24 cellular contexts compared by ENCODE assay signal in genomic region chr13:24226762-24227161, GRCh38.
"Had no signal": no experiment of that assay in that cellular context is flagged by ENCODE, and none has a peak within 500 bp of the region (broad histone marks: within the 10 kb centered on the region; RNA-seq: fewer than 3 reads in every experiment).

No MANE protein-coding gene starts in this region.

- H3K27ac Mint-ChIP-seq: activated CD8-positive, alpha-beta T cell treated with anti-CD3 and anti-CD28 coated beads, Interleukin-2, amount 10 ng/mL, durations not matched to agents 7 days and 5 days; activated naive CD4-positive, alpha-beta T cell treated with anti-CD3 and anti-CD28 coated beads, Interleukin-2, amount 50 U/mL, for 24 hours; nephron progenitor cell; stimulated activated memory B cell treated with anti-CD40 and anti-IgM and Interleukin-4, amounts not matched to agents 10 μg/mL and 1 μg/mL and 100 μg/mL, for 72 hours; T-helper 1 cell treated with Interleukin-12 subunit alpha and Interleukin-12 subunit beta and Interleukin-4 antibody, amounts not matched to agents 30 μg/mL and 1 μg/mL, for 36 hours had no signal

- H3K4me1 ChIP-seq: breast epithelium, colonic mucosa, vagina had no signal

- H3K27me3 ChIP-seq: adrenal gland, breast epithelium, colonic mucosa, gastroesophageal sphincter, stomach, vagina had no signal

- DNase-seq: activated CD4-positive, alpha-beta T cell treated with anti-CD3 and anti-CD28 coated beads, Interleukin-2, amount 50 U/mL, for 1 hour; activated CD4-positive, CD25-positive, alpha-beta regulatory T cell treated with anti-CD3 and anti-CD28 coated beads, Interleukin-2, amount 50 U/mL, for 72 hours; activated CD8-positive, alpha-beta T cell treated with anti-CD3 and anti-CD28 coated beads, Interleukin-2, amount 10 ng/mL, durations not matched to agents 7 days and 5 days; activated gamma-delta T cell treated with Interleukin-2 at 50 U/mL for 16 hours; activated T-cell treated with anti-CD3 and anti-CD28 coated beads, Interleukin-2, amount 50 U/mL, for 1 hour; adrenal gland; colonic mucosa; hypothalamus; mesenchymal stem cell; mucosa of descending colon; nephron progenitor cell; nucleus accumbens; small intestine; stimulated activated CD4-positive, alpha-beta T cell treated with anti-CD3 and anti-CD28 coated beads, Interleukin-15, amount 100 ng/mL, for 24 hours; stomach had no signal

- H3K27ac ChIP-seq: adrenal gland, breast epithelium, colonic mucosa, epithelial cell of prostate, gastroesophageal sphincter, stomach, vagina, VCaP had no signal

- H3K9me3 Mint-ChIP-seq: activated naive CD4-positive, alpha-beta T cell treated with anti-CD3 and anti-CD28 coated beads, Interleukin-2, amount 50 U/mL, for 24 hours; nephron progenitor cell; stimulated activated memory B cell treated with anti-CD40 and anti-IgM and Interleukin-4, amounts not matched to agents 10 μg/mL and 1 μg/mL and 100 μg/mL, for 72 hours; T-helper 1 cell treated with Interleukin-12 subunit alpha and Interleukin-12 subunit beta and Interleukin-4 antibody, amounts not matched to agents 30 μg/mL and 1 μg/mL, for 36 hours had no signal

- H3K36me3 ChIP-seq: adrenal gland, breast epithelium, colonic mucosa, vagina had no signal

- H3K36me3 Mint-ChIP-seq: activated naive CD4-positive, alpha-beta T cell treated with anti-CD3 and anti-CD28 coated beads, Interleukin-2, amount 50 U/mL, for 24 hours; stimulated activated memory B cell treated with anti-CD40 and anti-IgM and Interleukin-4, amounts not matched to agents 10 μg/mL and 1 μg/mL and 100 μg/mL, for 72 hours had no signal

- H3K27me3 Mint-ChIP-seq: activated naive CD4-positive, alpha-beta T cell treated with anti-CD3 and anti-CD28 coated beads, Interleukin-2, amount 50 U/mL, for 24 hours; stimulated activated memory B cell treated with anti-CD40 and anti-IgM and Interleukin-4, amounts not matched to agents 10 μg/mL and 1 μg/mL and 100 μg/mL, for 72 hours had no signal

- H3K9me3 ChIP-seq: adrenal gland, breast epithelium, colonic mucosa, gastroesophageal sphincter, mucosa of descending colon, stomach, vagina had no signal

- H3K4me3 ChIP-seq: adrenal gland, breast epithelium, colonic mucosa, gastroesophageal sphincter, mucosa of descending colon, stomach, vagina had no signal

- H3K4me3 Mint-ChIP-seq: activated CD8-positive, alpha-beta T cell treated with anti-CD3 and anti-CD28 coated beads, Interleukin-2, amount 10 ng/mL, durations not matched to agents 7 days and 5 days; activated naive CD4-positive, alpha-beta T cell treated with anti-CD3 and anti-CD28 coated beads, Interleukin-2, amount 50 U/mL, for 24 hours; nephron progenitor cell; stimulated activated memory B cell treated with anti-CD40 and anti-IgM and Interleukin-4, amounts not matched to agents 10 μg/mL and 1 μg/mL and 100 μg/mL, for 72 hours; T-helper 1 cell treated with Interleukin-12 subunit alpha and Interleukin-12 subunit beta and Interleukin-4 antibody, amounts not matched to agents 30 μg/mL and 1 μg/mL, for 36 hours had no signal

- ATAC-seq: activated CD8-positive, alpha-beta T cell treated with anti-CD3 and anti-CD28 coated beads, Interleukin-2, amount 10 ng/mL, durations not matched to agents 7 days and 5 days; gastroesophageal sphincter; mucosa of descending colon; sciatic nerve; stimulated activated memory B cell treated with anti-CD40 and anti-IgM and Interleukin-4, amounts not matched to agents 10 μg/mL and 1 μg/mL and 100 μg/mL, for 72 hours had no signal

- H3K4me1 Mint-ChIP-seq: nephron progenitor cell had no signal
